25 cellular contexts compared by ENCODE assay signal in the genomic region with DNA sequence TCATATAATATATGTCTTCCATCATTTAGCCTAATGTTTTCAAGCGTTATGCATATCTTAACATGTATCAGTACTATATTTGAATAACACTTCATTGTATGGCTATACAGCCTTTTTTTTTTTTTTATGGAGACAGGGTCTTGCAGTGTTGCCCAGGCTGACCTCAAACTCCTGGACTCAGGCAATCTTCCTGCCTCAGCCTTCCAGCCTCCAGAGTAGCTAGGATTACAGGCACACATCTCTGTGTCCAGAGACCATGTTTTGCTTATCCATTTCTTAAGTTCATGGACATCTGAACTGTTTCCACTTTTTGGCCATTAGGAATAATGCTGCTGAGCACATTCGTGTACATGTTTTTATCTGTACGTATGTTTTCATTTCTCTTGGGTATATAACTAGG.
"Had no signal": no experiment of that assay in that cellular context is flagged by ENCODE, and none has a peak within 500 bp of the region (broad histone marks: within the 10 kb centered on the region; RNA-seq: fewer than 3 reads in every experiment).

No MANE protein-coding gene starts in this region.

- H3K9me3 Mint-ChIP-seq: endodermal cell; memory B cell; natural killer cell treated with Interleukin-12 subunit alpha and Interleukin-12 subunit beta and Interleukin-15 and Interleukin-18, amount 100 ng/mL, for 72 hours; neural crest cell; stimulated activated naive B cell treated with anti-CD40 and anti-IgM and Interleukin-4, amounts not matched to agents 10 μg/mL and 1 μg/mL and 100 μg/mL, for 72 hours; stimulated activated naive CD8-positive, alpha-beta T cell treated with anti-CD3 and anti-CD28 coated beads, Interleukin-15, Interleukin-2, amounts not matched to agents 100 ng/mL and 50 ng/mL, for 24 hours had no signal

- H3K4me3 ChIP-seq: dorsolateral prefrontal cortex, gastrocnemius medialis, lung, prostate gland, right atrium auricular region, sigmoid colon, thoracic aorta, tibial nerve, upper lobe of left lung had no signal

- H3K9me3 ChIP-seq: gastrocnemius medialis, neutrophil, prostate gland, right atrium auricular region, sigmoid colon, thoracic aorta, tibial nerve, upper lobe of left lung had no signal

- H3K4me1 ChIP-seq: prostate gland had no signal

- H3K27me3 ChIP-seq: dorsolateral prefrontal cortex, gastrocnemius medialis, neutrophil, right atrium auricular region, sigmoid colon, tibial nerve, upper lobe of left lung had no signal

- H3K27me3 Mint-ChIP-seq: memory B cell; natural killer cell treated with Interleukin-12 subunit alpha and Interleukin-12 subunit beta and Interleukin-15 and Interleukin-18, amount 100 ng/mL, for 72 hours; stimulated activated naive B cell treated with anti-CD40 and anti-IgM and Interleukin-4, amounts not matched to agents 10 μg/mL and 1 μg/mL and 100 μg/mL, for 72 hours; stimulated activated naive CD8-positive, alpha-beta T cell treated with anti-CD3 and anti-CD28 coated beads, Interleukin-15, Interleukin-2, amounts not matched to agents 100 ng/mL and 50 ng/mL, for 24 hours had no signal

- H3K4me3 Mint-ChIP-seq: endodermal cell; memory B cell; natural killer cell treated with Interleukin-12 subunit alpha and Interleukin-12 subunit beta and Interleukin-15 and Interleukin-18, amount 100 ng/mL, for 72 hours; neural crest cell; stimulated activated naive B cell treated with anti-CD40 and anti-IgM and Interleukin-4, amounts not matched to agents 10 μg/mL and 1 μg/mL and 100 μg/mL, for 72 hours; stimulated activated naive CD8-positive, alpha-beta T cell treated with anti-CD3 and anti-CD28 coated beads, Interleukin-15, Interleukin-2, amounts not matched to agents 100 ng/mL and 50 ng/mL, for 24 hours had no signal

- H3K36me3 ChIP-seq: gastrocnemius medialis, neutrophil, prostate gland, right atrium auricular region, sigmoid colon, thoracic aorta, upper lobe of left lung had no signal

- H3K27ac ChIP-seq: dorsolateral prefrontal cortex, epithelial cell of prostate, gastrocnemius medialis, neutrophil, prostate gland, right atrium auricular region, sigmoid colon, thoracic aorta, tibial nerve, upper lobe of left lung had no signal

- H3K27ac Mint-ChIP-seq: endodermal cell; memory B cell; stimulated activated naive CD8-positive, alpha-beta T cell treated with anti-CD3 and anti-CD28 coated beads, Interleukin-15, Interleukin-2, amounts not matched to agents 100 ng/mL and 50 ng/mL, for 24 hours had no signal

- DNase-seq: dorsolateral prefrontal cortex; effector CD8-positive, alpha-beta T cell; endodermal cell; foreskin fibroblast; gastrocnemius medialis; head of caudate nucleus; kidney; sigmoid colon; stimulated activated CD4-positive, alpha-beta T cell treated with anti-CD3 and anti-CD28 coated beads, Interleukin-2, amount 100 ng/mL, for 24 hours; stimulated activated CD4-positive, alpha-beta T cell treated with anti-CD3 and anti-CD28 coated beads, Interleukin-4, amount 100 ng/mL, for 24 hours; stimulated activated naive B cell treated with anti-CD40 and anti-IgM and Interleukin-4, amounts not matched to agents 10 μg/mL and 1 μg/mL and 100 μg/mL, for 72 hours; upper lobe of left lung had no signal

- ATAC-seq: esophagus mucosa; gastrocnemius medialis; left lobe of liver; natural killer cell treated with Interleukin-12 subunit alpha and Interleukin-12 subunit beta and Interleukin-15 and Interleukin-18, amount 100 ng/mL, for 72 hours; stimulated activated naive B cell treated with anti-CD40 and anti-IgM and Interleukin-4, amounts not matched to agents 10 μg/mL and 1 μg/mL and 100 μg/mL, for 72 hours had no signal
